ENCODE assay signal across 8 cellular contexts in the genomic region with DNA sequence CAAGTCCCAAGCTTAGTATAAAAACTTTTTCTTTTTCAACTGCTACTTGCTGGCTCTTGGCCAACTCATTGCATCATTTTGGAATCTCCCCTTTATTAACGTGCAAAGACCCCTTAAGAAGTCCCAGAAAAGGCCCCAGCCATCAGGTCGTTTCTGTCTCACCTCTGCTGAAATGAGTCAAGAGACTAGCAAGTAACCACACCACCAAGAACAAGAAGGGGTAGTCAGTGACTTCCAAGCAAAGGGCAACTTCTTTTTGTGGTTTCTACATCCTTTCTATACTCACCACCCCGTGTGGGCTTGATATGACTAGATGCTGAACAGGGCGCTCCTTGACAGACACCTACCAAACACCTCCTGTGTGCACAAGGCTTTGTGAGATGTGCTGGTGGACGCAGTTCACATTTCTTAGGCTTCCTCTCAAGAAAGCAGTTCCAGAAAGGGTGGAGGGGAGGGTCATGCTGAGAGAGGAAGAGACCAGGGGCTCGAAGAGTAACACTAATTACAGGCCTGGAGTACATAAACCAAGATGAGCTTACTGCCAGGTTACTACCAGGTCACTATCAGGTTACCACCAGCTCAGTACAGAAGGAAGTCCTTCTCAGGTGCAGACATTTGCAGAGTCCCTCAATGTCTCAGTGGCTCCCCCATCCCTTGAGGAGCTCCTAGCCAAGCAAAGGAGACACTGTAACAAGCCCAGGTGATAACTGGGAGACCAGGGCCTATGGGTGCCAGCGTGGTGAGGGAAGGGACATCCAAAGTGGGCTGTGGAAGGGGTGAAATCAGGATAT. TPM values are rescaled to one million over a fixed set of nuclear protein-coding genes. Genes with fewer than 3 reads are reported as not detected.
A peak's percentile ranks its signal among the peaks of the same experiment; 100 is the strongest.
DNase-seq lines count a peak whose midpoint lies in the region; ATAC-seq lines count a peak whose summit lies in the region.
"Had no signal": no experiment of that assay in that cellular context is flagged by ENCODE, and none has a peak within 500 bp of the region (broad histone marks: within the 10 kb centered on the region; RNA-seq: fewer than 3 reads in every experiment).

No MANE protein-coding gene starts in this region.

- DNase-seq in activated CD4-positive, alpha-beta memory T cell treated with anti-CD3 and anti-CD28 coated beads, Interleukin-2, amount 10 ng/mL, durations not matched to agents 7 days and 5 days: peak; percentile 84
- DNase-seq in stimulated activated CD8-positive, alpha-beta memory T cell treated with anti-CD3 and anti-CD28 coated beads, Interleukin-4, amount 100 ng/mL, for 24 hours (ENCODE audit: low read depth): peak; percentile 31
- no peak for DNase-seq in Ammon's horn (ENCODE audit: low spot score)
- no peak for DNase-seq in hepatic stellate cell (ENCODE audit: low spot score)
- DNase-seq in NCI-H187 treated with DMSO at 0.1 percent for 48 hours (lab: John Stamatoyannopoulos, UW): no peak

- H3K4me3 Mint-ChIP-seq in activated CD4-positive, alpha-beta memory T cell treated with anti-CD3 and anti-CD28 coated beads, Interleukin-2, amount 10 ng/mL, durations not matched to agents 7 days and 5 days: peak overlapping the region; percentile 74

- ATAC-seq in GM19351 (IDR thresholded peaks at IDR 0.05; ENCODE audit: unreplicated experiment) (peak; percentile 79), HG03064 (IDR thresholded peaks at IDR 0.05; ENCODE audit: low read depth, unreplicated experiment) (peak; percentile 76)

- CTCF ChIA-PET in activated CD4-positive, alpha-beta memory T cell treated with anti-CD3 and anti-CD28 coated beads, Interleukin-2, amount 10 ng/mL, durations not matched to agents 7 days and 5 days (lab: Charles Lee): interaction anchor here (1.1 to 6.3 kb wide), 11 partner anchors 9 to 103 kb away, joined by 3 to 62 read pairs (median 4); a partner anchor contains a TSS

- POLR2A ChIA-PET in activated CD4-positive, alpha-beta memory T cell treated with anti-CD3 and anti-CD28 coated beads, Interleukin-2, amount 10 ng/mL, durations not matched to agents 7 days and 5 days (lab: Charles Lee): interaction anchor here (0.9 to 21.3 kb wide), 19 partner anchors 8 to 728 kb away, joined by 3 to 568 read pairs (median 4); a partner anchor contains a TSS

- H3K9me3 Mint-ChIP-seq in activated CD4-positive, alpha-beta memory T cell treated with anti-CD3 and anti-CD28 coated beads, Interleukin-2, amount 10 ng/mL, durations not matched to agents 7 days and 5 days: peaks cover 25% of the 10 kb centered on the region

- no peaks in the 10 kb centered on the region for H3K27me3 Mint-ChIP-seq in activated CD4-positive, alpha-beta memory T cell treated with anti-CD3 and anti-CD28 coated beads, Interleukin-2, amount 10 ng/mL, durations not matched to agents 7 days and 5 days

- peaks cover 88% of the 10 kb centered on the region for H3K36me3 Mint-ChIP-seq in activated CD4-positive, alpha-beta memory T cell treated with anti-CD3 and anti-CD28 coated beads, Interleukin-2, amount 10 ng/mL, durations not matched to agents 7 days and 5 days (ENCODE audit: low read depth)

- H3K27ac Mint-ChIP-seq in activated CD4-positive, alpha-beta memory T cell treated with anti-CD3 and anti-CD28 coated beads, Interleukin-2, amount 10 ng/mL, durations not matched to agents 7 days and 5 days: peak overlapping the region; percentile 100

- peaks cover 98% of the 10 kb centered on the region for H3K4me1 Mint-ChIP-seq in activated CD4-positive, alpha-beta memory T cell treated with anti-CD3 and anti-CD28 coated beads, Interleukin-2, amount 10 ng/mL, durations not matched to agents 7 days and 5 days

RNA-seq across cellular contexts. Expression of a gene that starts 19.3 kb away (rescaled TPM):
- total RNA-seq in activated CD4-positive, alpha-beta memory T cell treated with anti-CD3 and anti-CD28 coated beads, Interleukin-2, amount 10 ng/mL, durations not matched to agents 7 days and 5 days: 10 to 100 TPM; 43.8 to 44.4 TPM
- total RNA-seq: LHCN-M2 had no signal

Comparison
In these comparisons a context has a peak if more than half of its experiments do, and no peak if none do; other contexts are left out.
1. DNase-seq: peak in activated CD4-positive, alpha-beta memory T cell treated with anti-CD3 and anti-CD28 coated beads, Interleukin-2, amount 10 ng/mL, durations not matched to agents 7 days and 5 days (single experiment) and stimulated activated CD8-positive, alpha-beta memory T cell treated with anti-CD3 and anti-CD28 coated beads, Interleukin-4, amount 100 ng/mL, for 24 hours (single experiment); none in Ammon's horn (single experiment), hepatic stellate cell (single experiment) and NCI-H187 treated with DMSO at 0.1 percent for 48 hours (single experiment).